13 cellular contexts compared by ENCODE assay signal in genomic region chr3:58175098-58175428, GRCh38. TPM values are rescaled to one million over a fixed set of nuclear protein-coding genes. Genes with fewer than 3 reads are reported as not detected.
DNase-seq lines count a peak whose midpoint lies in the region; ATAC-seq and TF ChIP-seq lines count a peak whose summit lies in the region.
"Had no signal": no experiment of that assay in that cellular context is flagged by ENCODE, and none has a peak within 500 bp of the region (broad histone marks: within the 10 kb centered on the region; RNA-seq: fewer than 3 reads in every experiment).

No MANE protein-coding gene starts in this region.

- WGBS in mesenchymal stem cell: 30% methylated on average over 2 of the region's 3 CpGs

- no peaks in the 10 kb centered on the region for H3K79me1 ChIP-seq in mesenchymal stem cell (replicated peaks; ENCODE audit: low read length, poor library complexity, severe bottlenecking)

- H3K23ac ChIP-seq in mesenchymal stem cell (ENCODE audit: low read length in 2 of 2): no peak overlapping the region

- H3K9me3 Mint-ChIP-seq in effector memory CD8-positive, alpha-beta T cell: no peaks in the 10 kb centered on the region
- H3K9me3 Mint-ChIP-seq: naive B cell had no signal

- no peak overlapping the region for H2BK15ac ChIP-seq in mesenchymal stem cell (ENCODE audit: low read depth, poor library complexity, severe bottlenecking)

- H3K27ac Mint-ChIP-seq in effector memory CD8-positive, alpha-beta T cell: no peak overlapping the region

- peak overlapping the region; percentile 48 for H3K9ac ChIP-seq in mesenchymal stem cell (ENCODE audit: low read length)

- no peak overlapping the region for H4K91ac ChIP-seq in mesenchymal stem cell (ENCODE audit: low read length)

- H3K4me1 ChIP-seq in breast epithelium: peaks cover 0 to 13% of the 10 kb centered on the region in 2 donors
- peaks cover 12% of the 10 kb centered on the region for H3K4me1 ChIP-seq in mesenchymal stem cell (ENCODE audit: control insufficient read depth, insufficient read depth, low read depth, low read length)
- H3K4me1 ChIP-seq in tibial artery: peaks cover 0 to 35% (median 26%) of the 10 kb centered on the region in 4 donors

- DNase-seq in NCI-H1092 treated with DMSO at 0.1 percent for 48 hours (lab: John Stamatoyannopoulos, UW) (peak; percentile 63), NCI-H1092 (lab: John Stamatoyannopoulos, UW) (no peak), breast epithelium (ENCODE audit: low spot score in 2 of 2) (no peak), mesenchymal stem cell (no peak), tibial artery (no peak), nucleus accumbens (lab: John Stamatoyannopoulos, UW) (no peak), cerebellar cortex (ENCODE audit: low spot score) (no peak)
- no peak for DNase-seq in effector memory CD8-positive, alpha-beta T cell
- DNase-seq: activated effector memory CD4-positive, alpha-beta T cell treated with Interleukin-2 at 50 U/mL for 16 hours; naive B cell had no signal

- intact Hi-C loops in breast epithelium (cut with DNase I; ENCODE audit: low total_unique reads) (no loop called here), tibial artery (cut with DNase I; ENCODE audit: low total_unique reads) (loop anchor here (5.0 kb wide), 1 partner anchor 122 kb away; no protein-coding TSS in a partner anchor)

- H3K4ac ChIP-seq in mesenchymal stem cell (ENCODE audit: low read depth in 1 of 2, low read length in 2 of 2): peak overlapping the region in 1 of 2 experiments; percentile 7

- H3K9me3 ChIP-seq in breast epithelium: no peaks in the 10 kb centered on the region
- no peaks in the 10 kb centered on the region for H3K9me3 ChIP-seq in mesenchymal stem cell (ENCODE audit: control insufficient read depth, low read length)
- no peaks in the 10 kb centered on the region for H3K9me3 ChIP-seq in tibial artery

- H2BK12ac ChIP-seq in mesenchymal stem cell (ENCODE audit: low read length in 2 of 2): no peak overlapping the region

- no peak overlapping the region for H3K4me2 ChIP-seq in mesenchymal stem cell (ENCODE audit: low read length, poor library complexity, severe bottlenecking)

- no peaks in the 10 kb centered on the region for H3K27me3 Mint-ChIP-seq in effector memory CD8-positive, alpha-beta T cell

- H3K27me3 ChIP-seq in breast epithelium (no peaks in the 10 kb centered on the region), mesenchymal stem cell (ENCODE audit: control insufficient read depth in 1 of 2, insufficient read depth in 1 of 2, low read length in 2 of 2) (no peaks in the 10 kb centered on the region), tibial artery (no peaks in the 10 kb centered on the region)

- no peak overlapping the region for H3K4me3 Mint-ChIP-seq in effector memory CD8-positive, alpha-beta T cell
- H3K4me3 Mint-ChIP-seq: naive B cell had no signal

- H3K27ac ChIP-seq in breast epithelium: peak overlapping the region; percentile 48 to 50
- H3K27ac ChIP-seq in mesenchymal stem cell (ENCODE audit: low read length, poor library complexity, severe bottlenecking): no peak overlapping the region
- H3K27ac ChIP-seq in tibial artery: peak overlapping the region; percentile 5 to 35

- H3K14ac ChIP-seq in mesenchymal stem cell (ENCODE audit: low read length in 2 of 2): no peak overlapping the region

- H3K36me3 Mint-ChIP-seq in effector memory CD8-positive, alpha-beta T cell (ENCODE audit: insufficient read depth): no peaks in the 10 kb centered on the region
- H3K36me3 Mint-ChIP-seq: naive B cell had no signal

- H3K36me3 ChIP-seq in breast epithelium: peaks cover 3% of the 10 kb centered on the region
- H3K36me3 ChIP-seq in mesenchymal stem cell (ENCODE audit: control insufficient read depth in 1 of 2, insufficient read depth in 2 of 2, low read depth in 1 of 2, low read length in 2 of 2): peaks cover 19 to 36% of the 10 kb centered on the region in 2 experiments
- H3K36me3 ChIP-seq in tibial artery: peaks cover 11 to 20% (median 17%) of the 10 kb centered on the region in 3 donors

- H2AK5ac ChIP-seq in mesenchymal stem cell (ENCODE audit: low read length, severe bottlenecking): no peak overlapping the region

- TF ChIP-seq POLR2A in breast epithelium (IDR thresholded peaks at IDR 0.05): no peak

- TF ChIP-seq CTCF in breast epithelium (IDR thresholded peaks at IDR 0.05) (no peak), tibial artery (IDR thresholded peaks at IDR 0.05) (no peak)

- H3K18ac ChIP-seq in mesenchymal stem cell (ENCODE audit: low read depth in 1 of 2, low read length in 2 of 2): no peak overlapping the region

- no peak overlapping the region for H4K8ac ChIP-seq in mesenchymal stem cell (ENCODE audit: low read length)

- no peak for ATAC-seq in effector memory CD8-positive, alpha-beta T cell (replicated peaks)

- no peak overlapping the region for H3K4me3 ChIP-seq in breast epithelium
- H3K4me3 ChIP-seq in mesenchymal stem cell (ENCODE audit: insufficient read depth in 1 of 2, low read depth in 1 of 2, low read length in 2 of 2): no peak overlapping the region
- H3K4me3 ChIP-seq in tibial artery: no peak overlapping the region

- H2BK120ac ChIP-seq in mesenchymal stem cell (ENCODE audit: low read depth, low read length): no peak overlapping the region

- H2BK5ac ChIP-seq in mesenchymal stem cell (ENCODE audit: low read depth, low read length, poor library complexity, severe bottlenecking): no peak overlapping the region

- no peak overlapping the region for H2AFZ ChIP-seq in mesenchymal stem cell (ENCODE audit: low read depth, low read length)

- H3K4me1 Mint-ChIP-seq in effector memory CD8-positive, alpha-beta T cell (ENCODE audit: low read depth in 2 of 2): peaks cover 8 to 11% of the 10 kb centered on the region in 2 donors

RNA-seq across cellular contexts. Expression of gene DNASE1L3, which starts 35.7 kb away (rescaled TPM):
- total RNA-seq in breast epithelium: 1 to 10 TPM in 2 of 3 donors, under 1 TPM in 1; 0.44 to 9.2 (median 5.6) TPM
- not detected for polyA plus RNA-seq in mesenchymal stem cell (2013, experiment 1 of 2)
- not detected for polyA plus RNA-seq in mesenchymal stem cell (2013, experiment 2 of 2)
- total RNA-seq: A172; LHCN-M2; T-helper 2 cell treated with Interferon-gamma antibody and Interleukin-4, amounts not matched to agents 100 ng/mL and 5 ng/mL, for 36 hours had no signal
